25 cellular contexts compared by ENCODE assay signal in the genomic region with DNA sequence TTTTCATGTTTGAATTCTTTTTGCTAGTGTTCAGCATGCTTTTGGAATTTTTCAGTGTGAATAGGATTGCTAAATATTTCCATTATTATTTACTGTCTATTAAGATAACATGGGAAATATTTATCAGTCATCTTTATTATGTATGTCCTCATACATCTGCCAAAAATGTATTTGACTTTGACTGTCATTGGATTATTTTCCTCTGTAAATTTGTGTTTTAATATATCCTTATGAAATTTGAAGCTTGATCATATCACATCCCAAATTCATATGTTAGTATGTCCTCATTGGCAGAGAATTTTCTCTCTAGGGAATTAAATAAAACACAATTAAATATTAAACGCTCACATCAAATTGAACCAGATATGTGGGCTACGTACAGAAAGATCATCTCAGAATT.
"Had no signal": no experiment of that assay in that cellular context is flagged by ENCODE, and none has a peak within 500 bp of the region (broad histone marks: within the 10 kb centered on the region; RNA-seq: fewer than 3 reads in every experiment).

No MANE protein-coding gene starts in this region.

- H3K27me3 ChIP-seq: stomach, suprapubic skin, testis, thyroid gland, tibial artery, tibial nerve, transverse colon, upper lobe of left lung, upper lobe of right lung, uterus, vagina had no signal

- H3K4me3 ChIP-seq: stomach, suprapubic skin, testis, thoracic aorta, thyroid gland, tibial artery, tibial nerve, transverse colon, upper lobe of left lung, upper lobe of right lung, uterus, vagina had no signal

- H3K27ac ChIP-seq: stomach, suprapubic skin, testis, thoracic aorta, thyroid gland, tibial artery, tibial nerve, transverse colon, upper lobe of left lung, upper lobe of right lung, uterus, vagina had no signal

- H3K36me3 ChIP-seq: suprapubic skin, thoracic aorta, thyroid gland, tibial artery, tibial nerve, upper lobe of left lung, upper lobe of right lung, uterus, vagina had no signal

- H3K4me1 ChIP-seq: stomach, suprapubic skin, testis, thyroid gland, tibial artery, tibial nerve, transverse colon, upper lobe of left lung, upper lobe of right lung, uterus, vagina had no signal

- DNase-seq: stimulated activated CD4-positive, alpha-beta T cell treated with anti-CD3 and anti-CD28 coated beads, Interleukin-2, amount 100 ng/mL, for 48 hours; stimulated activated CD4-positive, alpha-beta T cell treated with anti-CD3 and anti-CD28 coated beads, Interleukin-4, amount 100 ng/mL, for 1 hour; stimulated activated CD4-positive, alpha-beta T cell treated with anti-CD3 and anti-CD28 coated beads, Interleukin-4, amount 100 ng/mL, for 24 hours; stimulated activated CD4-positive, alpha-beta T cell treated with anti-CD3 and anti-CD28 coated beads, Interleukin-4, amount 100 ng/mL, for 4 hours; stimulated activated naive B cell treated with anti-CD40 and anti-IgM and Interleukin-4, amounts not matched to agents 10 μg/mL and 1 μg/mL and 100 μg/mL, for 72 hours; stimulated activated naive CD4-positive, alpha-beta T cell; stimulated activated naive CD4-positive, alpha-beta T cell treated with Interleukin-2 at 50 U/mL for 16 hours; stimulated activated naive CD8-positive, alpha-beta T cell treated with anti-CD3 and anti-CD28 coated beads, Interleukin-15, amount 100 ng/mL, for 72 hours; stimulated activated naive CD8-positive, alpha-beta T cell treated with anti-CD3 and anti-CD28 coated beads, Interleukin-15, Interleukin-2, amounts not matched to agents 100 U/mL and 50 U/mL, for 24 hours; stomach; substantia nigra; testis; thyroid gland; tibial artery; transverse colon; upper lobe of left lung; upper lobe of right lung; uterus had no signal

- FAIRE-seq: urothelium cell line had no signal

- H3K9me3 ChIP-seq: stomach, suprapubic skin, testis, thoracic aorta, thyroid gland, tibial artery, tibial nerve, transverse colon, upper lobe of left lung, upper lobe of right lung, uterus, vagina had no signal

- ATAC-seq: stimulated activated effector memory CD8-positive, alpha-beta T cell treated with anti-CD3 and anti-CD28 coated beads, Interleukin-12 subunit alpha, Interleukin-12 subunit beta, amount 100 ng/mL, for 72 hours; stimulated activated memory B cell treated with anti-CD40 and anti-IgM and Interleukin-4, amounts not matched to agents 10 μg/mL and 1 μg/mL and 100 μg/mL, for 72 hours; stimulated activated naive B cell treated with anti-CD40 and anti-IgM and Interleukin-4, amounts not matched to agents 10 μg/mL and 1 μg/mL and 100 μg/mL, for 72 hours; stimulated activated naive CD8-positive, alpha-beta T cell treated with anti-CD3 and anti-CD28 coated beads, Interleukin-15, amount 100 ng/mL, for 72 hours; stimulated activated naive CD8-positive, alpha-beta T cell treated with anti-CD3 and anti-CD28 coated beads, Interleukin-15, Interleukin-2, amounts not matched to agents 100 U/mL and 50 U/mL, for 24 hours; upper lobe of right lung had no signal
